ENCODE assay signal across 21 cellular contexts in the genomic region with DNA sequence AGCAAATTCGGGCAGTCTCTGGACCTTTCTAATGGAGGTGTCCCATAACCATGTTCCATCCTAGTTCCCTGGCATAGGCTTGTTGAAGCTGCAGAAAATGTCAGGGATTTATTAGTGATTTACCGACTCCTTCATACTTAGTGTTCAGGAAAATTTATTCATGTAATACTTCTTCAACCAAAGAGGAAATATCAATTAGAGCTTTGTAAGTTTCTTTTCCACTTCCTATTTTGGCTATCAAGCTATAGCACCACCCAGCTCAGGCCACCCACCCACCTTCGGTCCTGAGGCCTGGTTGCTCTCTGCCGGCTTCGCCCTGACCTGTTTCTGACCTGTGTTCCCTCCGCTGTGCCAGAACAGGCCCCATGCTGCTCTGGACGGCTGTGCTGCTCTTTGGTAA. TPM values are rescaled to one million over a fixed set of nuclear protein-coding genes. Genes with fewer than 3 reads are reported as not detected.
DNase-seq lines count a peak whose midpoint lies in the region; ATAC-seq, FAIRE-seq and TF ChIP-seq lines count a peak whose summit lies in the region.
"Had no signal": no experiment of that assay in that cellular context is flagged by ENCODE, and none has a peak within 500 bp of the region (broad histone marks: within the 10 kb centered on the region; RNA-seq: fewer than 3 reads in every experiment).

A gene with protein sequence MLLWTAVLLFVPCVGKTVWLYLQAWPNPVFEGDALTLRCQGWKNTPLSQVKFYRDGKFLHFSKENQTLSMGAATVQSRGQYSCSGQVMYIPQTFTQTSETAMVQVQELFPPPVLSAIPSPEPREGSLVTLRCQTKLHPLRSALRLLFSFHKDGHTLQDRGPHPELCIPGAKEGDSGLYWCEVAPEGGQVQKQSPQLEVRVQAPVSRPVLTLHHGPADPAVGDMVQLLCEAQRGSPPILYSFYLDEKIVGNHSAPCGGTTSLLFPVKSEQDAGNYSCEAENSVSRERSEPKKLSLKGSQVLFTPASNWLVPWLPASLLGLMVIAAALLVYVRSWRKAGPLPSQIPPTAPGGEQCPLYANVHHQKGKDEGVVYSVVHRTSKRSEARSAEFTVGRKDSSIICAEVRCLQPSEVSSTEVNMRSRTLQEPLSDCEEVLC (plus strand): TSS at position 301 of the 400 bp plus-strand sequence. CDS start 65 bp downstream, at position 366.

- H3K9ac ChIP-seq in KMS-11, result no peak within 1 kb of the TSS
- no peak within 1 kb of the TSS for H3K9ac ChIP-seq in astrocyte (ENCODE audit: low read length)
- no peak within 1 kb of the TSS for H3K9ac ChIP-seq in parathyroid adenoma

- H3K27ac Mint-ChIP-seq in astrocyte (ENCODE audit: unreplicated experiment), result peak within 1 kb of the TSS; percentile 60

- no peaks in the 10 kb centered on the region for H3K36me3 Mint-ChIP-seq in astrocyte (ENCODE audit: low read depth, unreplicated experiment)

- no peaks in the 10 kb centered on the region for H3K4me1 Mint-ChIP-seq in astrocyte (ENCODE audit: low read depth, unreplicated experiment)

- H3K27me3 ChIP-seq in KMS-11 (ENCODE audit: insufficient read depth, low read depth) (no peaks in the 10 kb centered on the region; the same call in 1 of the 2 replicates), astrocyte (ENCODE audit: insufficient read depth, low read length) (peaks cover under 1% of the 10 kb centered on the region), parathyroid adenoma (ENCODE audit: control insufficient read depth, insufficient read depth, low read length) (no peaks in the 10 kb centered on the region)

- no peaks in the 10 kb centered on the region for H4K20me1 ChIP-seq in KMS-11 (ENCODE audit: insufficient read depth)
- no peaks in the 10 kb centered on the region for H4K20me1 ChIP-seq in astrocyte (ENCODE audit: insufficient read depth, low read length)

- H3K9me3 ChIP-seq in astrocyte (ENCODE audit: insufficient read depth, low read depth, low read length) (no peaks in the 10 kb centered on the region), parathyroid adenoma (ENCODE audit: control insufficient read depth, low read length) (no peaks in the 10 kb centered on the region)
- H3K9me3 ChIP-seq: Caco-2, HAP-1 had no signal

- H3K79me2 ChIP-seq in KMS-11 (ENCODE audit: insufficient read depth, low read depth) (no peaks in the 10 kb centered on the region), astrocyte (ENCODE audit: insufficient read depth, low read length) (no peaks in the 10 kb centered on the region), parathyroid adenoma (no peaks in the 10 kb centered on the region)

- intact Hi-C loops in posterior vena cava (cut with DNase I), result no loop called here
- intact Hi-C loops in Right ventricle myocardium superior (cut with DNase I), result no loop called here

- H3K27me3 Mint-ChIP-seq in astrocyte (ENCODE audit: low read depth, unreplicated experiment), result peaks cover 18% of the 10 kb centered on the region

- H3K9me3 Mint-ChIP-seq in astrocyte (ENCODE audit: unreplicated experiment), result peaks cover 3% of the 10 kb centered on the region

- H3K36me3 ChIP-seq in KMS-11 (ENCODE audit: insufficient read depth) (no peaks in the 10 kb centered on the region), astrocyte (ENCODE audit: insufficient read depth, low read length) (no peaks in the 10 kb centered on the region), parathyroid adenoma (ENCODE audit: control insufficient read depth, insufficient read depth, low read length) (no peaks in the 10 kb centered on the region)
- H3K36me3 ChIP-seq: HAP-1 had no signal

- H3K4me3 ChIP-seq in KMS-11 (IDR thresholded peaks at IDR 0.05; ENCODE audit: insufficient read depth, low read depth, low read length) (no peak within 1 kb of the TSS), astrocyte (ENCODE audit: insufficient read depth, low read depth, low read length) (no peak within 1 kb of the TSS), parathyroid adenoma (ENCODE audit: low read depth, low read length) (no peak within 1 kb of the TSS)
- H3K4me3 ChIP-seq: HAP-1, PC-9 had no signal

- no peak within 1 kb of the TSS for H2AFZ ChIP-seq in KMS-11 (ENCODE audit: low read depth)
- H2AFZ ChIP-seq in astrocyte (ENCODE audit: low read depth, low read length), result no peak within 1 kb of the TSS
- H2AFZ ChIP-seq in parathyroid adenoma, result peak within 1 kb of the TSS; percentile 17
- H2AFZ ChIP-seq: PC-9 had no signal

- no peak for ATAC-seq in Right ventricle myocardium superior (ENCODE audit: poor library complexity)

- H3K4me1 ChIP-seq in KMS-11 (ENCODE audit: low read depth, poor library complexity, severe bottlenecking), result peaks cover 32% of the 10 kb centered on the region
- no peaks in the 10 kb centered on the region for H3K4me1 ChIP-seq in astrocyte (ENCODE audit: insufficient read depth, low read length)
- H3K4me1 ChIP-seq in parathyroid adenoma, result peaks cover 16% of the 10 kb centered on the region
- H3K4me1 ChIP-seq: Caco-2, HAP-1 had no signal

- DNase-seq in NOMO-1 treated with DMSO at 0.1 percent for 48 hours (lab: John Stamatoyannopoulos, UW; ENCODE audit: unreplicated experiment), result peak; percentile 24
- DNase-seq in NOMO-1 treated with dmso at 0.1 percent for 144 hours (lab: John Stamatoyannopoulos, UW; ENCODE audit: unreplicated experiment), result no peak
- no peak for DNase-seq in astrocyte (ENCODE audit: low read depth)
- DNase-seq in posterior vena cava (ENCODE audit: low spot score), result no peak
- DNase-seq in AG20443 (ENCODE audit: low spot score), result no peak
- no peak for DNase-seq in Right ventricle myocardium superior
- DNase-seq: 8988T; C1 segment of cervical spinal cord; Caco-2; DMS53; IMR-90; NCI-H1092; NCI-H2107; NCI-H69; NK-92 treated with Interleukin-12 subunit alpha and Interleukin-12 subunit beta, amount 100 ng/mL, for 24 hours; PC-9 had no signal

- TF ChIP-seq CTCF in KMS-11 (conservative IDR thresholded peaks at IDR 0.05; ENCODE audit: low read depth, low read length) (no peak), astrocyte (IDR thresholded peaks at IDR 0.05; ENCODE audit: insufficient read depth, low read depth, low read length) (no peak), parathyroid adenoma (IDR thresholded peaks at IDR 0.05) (no peak)

- no peak for FAIRE-seq in astrocyte (lab: Jason Lieb, UNC)

- no peak within 1 kb of the TSS for H3K27ac ChIP-seq in KMS-11
- no peak within 1 kb of the TSS for H3K27ac ChIP-seq in astrocyte (ENCODE audit: low read depth, low read length)
- H3K27ac ChIP-seq in parathyroid adenoma, result no peak within 1 kb of the TSS
- H3K27ac ChIP-seq: PC-9 had no signal

- H3K4me2 ChIP-seq in KMS-11, result peak within 1 kb of the TSS; percentile 55
- no peak within 1 kb of the TSS for H3K4me2 ChIP-seq in astrocyte (ENCODE audit: low read length)
- H3K4me2 ChIP-seq in parathyroid adenoma (ENCODE audit: low read length), result no peak within 1 kb of the TSS
- H3K4me2 ChIP-seq: PC-9 had no signal

- H3K4me3 Mint-ChIP-seq in astrocyte (ENCODE audit: unreplicated experiment), result no peak within 1 kb of the TSS

RNA-seq across cellular contexts. Expression of the gene that starts here (rescaled TPM):
- not detected in 2 replicates for total RNA-seq in astrocyte
- total RNA-seq in posterior vena cava, result under 1 TPM; 0.29 to 0.42 TPM
- 0.32 TPM for total RNA-seq in Right ventricle myocardium superior
- total RNA-seq: Caco-2, HT-29, IMR-90, LHCN-M2, PC-9 had no signal
